1 cellular context compared by ENCODE assay signal in the genomic region with DNA sequence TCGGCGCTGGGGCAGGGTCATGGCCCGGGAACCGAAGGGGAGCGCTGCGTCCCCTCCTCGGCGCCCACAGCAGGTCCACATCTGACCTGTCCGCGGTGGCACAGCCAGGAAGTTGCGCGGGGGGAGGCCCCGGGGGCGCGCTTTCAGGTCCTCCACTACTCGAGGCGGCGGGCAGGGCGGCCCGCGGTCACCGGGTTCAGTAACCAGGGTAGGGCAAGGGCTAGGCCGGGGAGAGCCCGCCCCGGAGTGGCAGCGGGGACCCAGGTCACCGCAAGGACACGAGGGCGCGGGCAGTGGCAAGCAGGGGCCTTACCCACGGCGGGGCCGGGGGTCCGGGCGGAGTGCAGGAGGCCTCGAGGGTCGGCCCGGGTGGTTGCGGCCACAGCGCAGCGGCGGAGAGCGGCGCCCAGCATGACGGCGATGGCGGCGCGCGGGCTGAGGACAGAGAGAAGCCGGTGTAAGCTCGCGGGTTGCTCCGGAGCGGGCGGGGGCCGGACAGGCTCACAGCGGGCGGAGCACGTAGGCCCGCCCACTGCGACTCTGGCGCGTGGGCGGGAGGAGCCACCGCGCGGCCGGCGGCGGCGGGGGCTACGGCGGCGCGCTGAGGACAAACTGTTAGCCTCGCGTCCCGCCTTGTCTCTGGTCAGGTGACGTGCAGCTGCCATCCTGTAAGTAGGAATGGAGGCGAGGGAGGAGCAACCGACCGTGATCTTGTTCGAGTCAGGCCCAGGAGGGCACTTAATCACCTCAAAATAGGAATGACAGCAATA.
TF ChIP-seq lines count a peak whose summit lies in the region.

A gene (minus strand): TSS at position 472 of the 770 bp plus-strand sequence. CDS start 59 bp downstream, at position 413.

TF ChIP-seq in HepG2, 621 proteins besides CTCF, POLR2A, EP300 and RAD21 (continued from another document and continues in another):
- TF ChIP-seq, protein P1, sequence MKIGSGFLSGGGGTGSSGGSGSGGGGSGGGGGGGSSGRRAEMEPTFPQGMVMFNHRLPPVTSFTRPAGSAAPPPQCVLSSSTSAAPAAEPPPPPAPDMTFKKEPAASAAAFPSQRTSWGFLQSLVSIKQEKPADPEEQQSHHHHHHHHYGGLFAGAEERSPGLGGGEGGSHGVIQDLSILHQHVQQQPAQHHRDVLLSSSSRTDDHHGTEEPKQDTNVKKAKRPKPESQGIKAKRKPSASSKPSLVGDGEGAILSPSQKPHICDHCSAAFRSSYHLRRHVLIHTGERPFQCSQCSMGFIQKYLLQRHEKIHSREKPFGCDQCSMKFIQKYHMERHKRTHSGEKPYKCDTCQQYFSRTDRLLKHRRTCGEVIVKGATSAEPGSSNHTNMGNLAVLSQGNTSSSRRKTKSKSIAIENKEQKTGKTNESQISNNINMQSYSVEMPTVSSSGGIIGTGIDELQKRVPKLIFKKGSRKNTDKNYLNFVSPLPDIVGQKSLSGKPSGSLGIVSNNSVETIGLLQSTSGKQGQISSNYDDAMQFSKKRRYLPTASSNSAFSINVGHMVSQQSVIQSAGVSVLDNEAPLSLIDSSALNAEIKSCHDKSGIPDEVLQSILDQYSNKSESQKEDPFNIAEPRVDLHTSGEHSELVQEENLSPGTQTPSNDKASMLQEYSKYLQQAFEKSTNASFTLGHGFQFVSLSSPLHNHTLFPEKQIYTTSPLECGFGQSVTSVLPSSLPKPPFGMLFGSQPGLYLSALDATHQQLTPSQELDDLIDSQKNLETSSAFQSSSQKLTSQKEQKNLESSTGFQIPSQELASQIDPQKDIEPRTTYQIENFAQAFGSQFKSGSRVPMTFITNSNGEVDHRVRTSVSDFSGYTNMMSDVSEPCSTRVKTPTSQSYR (CRISPR knock-in tag; IDR thresholded peaks at IDR 0.05; ENCODE audit: borderline replicate concordance) = 0 out of 2 replicates have a peak, but pooled peaks have one; percentile 6
- TF ChIP-seq PITX1 (CRISPR knock-in tag; IDR thresholded peaks at IDR 0.05) = no peak
- TF ChIP-seq PCBP1 (IDR thresholded peaks at IDR 0.05; ENCODE audit: borderline replicate concordance, low read depth, low read length) = no peak
- TF ChIP-seq, protein P2, sequence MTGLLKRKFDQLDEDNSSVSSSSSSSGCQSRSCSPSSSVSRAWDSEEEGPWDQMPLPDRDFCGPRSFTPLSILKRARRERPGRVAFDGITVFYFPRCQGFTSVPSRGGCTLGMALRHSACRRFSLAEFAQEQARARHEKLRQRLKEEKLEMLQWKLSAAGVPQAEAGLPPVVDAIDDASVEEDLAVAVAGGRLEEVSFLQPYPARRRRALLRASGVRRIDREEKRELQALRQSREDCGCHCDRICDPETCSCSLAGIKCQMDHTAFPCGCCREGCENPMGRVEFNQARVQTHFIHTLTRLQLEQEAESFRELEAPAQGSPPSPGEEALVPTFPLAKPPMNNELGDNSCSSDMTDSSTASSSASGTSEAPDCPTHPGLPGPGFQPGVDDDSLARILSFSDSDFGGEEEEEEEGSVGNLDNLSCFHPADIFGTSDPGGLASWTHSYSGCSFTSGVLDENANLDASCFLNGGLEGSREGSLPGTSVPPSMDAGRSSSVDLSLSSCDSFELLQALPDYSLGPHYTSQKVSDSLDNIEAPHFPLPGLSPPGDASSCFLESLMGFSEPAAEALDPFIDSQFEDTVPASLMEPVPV (CRISPR knock-in tag; IDR thresholded peaks at IDR 0.05) = peak; percentile 73; the same call in 1 of the 2 replicates
- no peak for TF ChIP-seq ZFP36 (IDR thresholded peaks at IDR 0.05; ENCODE audit: borderline replicate concordance, low read depth, low read length, partially characterized antibody)
- no peak for TF ChIP-seq ZNF891 (CRISPR knock-in tag; IDR thresholded peaks at IDR 0.05)
- TF ChIP-seq SIN3B (IDR thresholded peaks at IDR 0.05; ENCODE audit: low read length) = no peak
- TF ChIP-seq ZNF441 (CRISPR knock-in tag; IDR thresholded peaks at IDR 0.05; ENCODE audit: borderline replicate concordance) = 0 out of 2 replicates have a peak, but pooled peaks have one; percentile 43
- peak; percentile 71 for TF ChIP-seq HOXA5 (CRISPR knock-in tag; IDR thresholded peaks at IDR 0.05)
- TF ChIP-seq, protein P3, sequence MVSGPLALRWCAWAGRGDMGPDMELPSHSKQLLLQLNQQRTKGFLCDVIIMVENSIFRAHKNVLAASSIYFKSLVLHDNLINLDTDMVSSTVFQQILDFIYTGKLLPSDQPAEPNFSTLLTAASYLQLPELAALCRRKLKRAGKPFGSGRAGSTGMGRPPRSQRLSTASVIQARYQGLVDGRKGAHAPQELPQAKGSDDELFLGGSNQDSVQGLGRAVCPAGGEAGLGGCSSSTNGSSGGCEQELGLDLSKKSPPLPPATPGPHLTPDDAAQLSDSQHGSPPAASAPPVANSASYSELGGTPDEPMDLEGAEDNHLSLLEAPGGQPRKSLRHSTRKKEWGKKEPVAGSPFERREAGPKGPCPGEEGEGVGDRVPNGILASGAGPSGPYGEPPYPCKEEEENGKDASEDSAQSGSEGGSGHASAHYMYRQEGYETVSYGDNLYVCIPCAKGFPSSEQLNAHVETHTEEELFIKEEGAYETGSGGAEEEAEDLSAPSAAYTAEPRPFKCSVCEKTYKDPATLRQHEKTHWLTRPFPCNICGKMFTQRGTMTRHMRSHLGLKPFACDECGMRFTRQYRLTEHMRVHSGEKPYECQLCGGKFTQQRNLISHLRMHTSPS (CRISPR knock-in tag; IDR thresholded peaks at IDR 0.05; ENCODE audit: low read depth) = peak; percentile 73
- no peak for TF ChIP-seq ZNF644 (CRISPR knock-in tag; IDR thresholded peaks at IDR 0.05; ENCODE audit: low read depth)
- TF ChIP-seq, protein P4, sequence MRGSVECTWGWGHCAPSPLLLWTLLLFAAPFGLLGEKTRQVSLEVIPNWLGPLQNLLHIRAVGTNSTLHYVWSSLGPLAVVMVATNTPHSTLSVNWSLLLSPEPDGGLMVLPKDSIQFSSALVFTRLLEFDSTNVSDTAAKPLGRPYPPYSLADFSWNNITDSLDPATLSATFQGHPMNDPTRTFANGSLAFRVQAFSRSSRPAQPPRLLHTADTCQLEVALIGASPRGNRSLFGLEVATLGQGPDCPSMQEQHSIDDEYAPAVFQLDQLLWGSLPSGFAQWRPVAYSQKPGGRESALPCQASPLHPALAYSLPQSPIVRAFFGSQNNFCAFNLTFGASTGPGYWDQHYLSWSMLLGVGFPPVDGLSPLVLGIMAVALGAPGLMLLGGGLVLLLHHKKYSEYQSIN (CRISPR knock-in tag; IDR thresholded peaks at IDR 0.05; ENCODE audit: borderline replicate concordance) = no peak; the same call in 1 of the 2 replicates
- TF ChIP-seq PHF20 (CRISPR knock-in tag; IDR thresholded peaks at IDR 0.05) = peak; percentile 83
- TF ChIP-seq ZNF652 (CRISPR knock-in tag; IDR thresholded peaks at IDR 0.05; ENCODE audit: borderline replicate concordance, low read depth) = no peak
- 0 out of 2 replicates have a peak, but pooled peaks have one; percentile 28 for TF ChIP-seq NR1H2 (CRISPR knock-in tag; IDR thresholded peaks at IDR 0.05; ENCODE audit: borderline replicate concordance, low read depth)
- no peak for TF ChIP-seq CBX2 (IDR thresholded peaks at IDR 0.05; ENCODE audit: low read depth, low read length)
- TF ChIP-seq CBX2 (CRISPR knock-in tag; IDR thresholded peaks at IDR 0.05; ENCODE audit: low read depth) = no peak
- TF ChIP-seq EZH2 (conservative IDR thresholded peaks at IDR 0.05; ENCODE audit: low read depth, low read length) = no peak
- TF ChIP-seq REXO4 (CRISPR knock-in tag; IDR thresholded peaks at IDR 0.05; ENCODE audit: borderline replicate concordance) = no peak
- TF ChIP-seq TOPORS (CRISPR knock-in tag; IDR thresholded peaks at IDR 0.05) = no peak; the same call in 1 of the 2 replicates
- TF ChIP-seq, protein P5, sequence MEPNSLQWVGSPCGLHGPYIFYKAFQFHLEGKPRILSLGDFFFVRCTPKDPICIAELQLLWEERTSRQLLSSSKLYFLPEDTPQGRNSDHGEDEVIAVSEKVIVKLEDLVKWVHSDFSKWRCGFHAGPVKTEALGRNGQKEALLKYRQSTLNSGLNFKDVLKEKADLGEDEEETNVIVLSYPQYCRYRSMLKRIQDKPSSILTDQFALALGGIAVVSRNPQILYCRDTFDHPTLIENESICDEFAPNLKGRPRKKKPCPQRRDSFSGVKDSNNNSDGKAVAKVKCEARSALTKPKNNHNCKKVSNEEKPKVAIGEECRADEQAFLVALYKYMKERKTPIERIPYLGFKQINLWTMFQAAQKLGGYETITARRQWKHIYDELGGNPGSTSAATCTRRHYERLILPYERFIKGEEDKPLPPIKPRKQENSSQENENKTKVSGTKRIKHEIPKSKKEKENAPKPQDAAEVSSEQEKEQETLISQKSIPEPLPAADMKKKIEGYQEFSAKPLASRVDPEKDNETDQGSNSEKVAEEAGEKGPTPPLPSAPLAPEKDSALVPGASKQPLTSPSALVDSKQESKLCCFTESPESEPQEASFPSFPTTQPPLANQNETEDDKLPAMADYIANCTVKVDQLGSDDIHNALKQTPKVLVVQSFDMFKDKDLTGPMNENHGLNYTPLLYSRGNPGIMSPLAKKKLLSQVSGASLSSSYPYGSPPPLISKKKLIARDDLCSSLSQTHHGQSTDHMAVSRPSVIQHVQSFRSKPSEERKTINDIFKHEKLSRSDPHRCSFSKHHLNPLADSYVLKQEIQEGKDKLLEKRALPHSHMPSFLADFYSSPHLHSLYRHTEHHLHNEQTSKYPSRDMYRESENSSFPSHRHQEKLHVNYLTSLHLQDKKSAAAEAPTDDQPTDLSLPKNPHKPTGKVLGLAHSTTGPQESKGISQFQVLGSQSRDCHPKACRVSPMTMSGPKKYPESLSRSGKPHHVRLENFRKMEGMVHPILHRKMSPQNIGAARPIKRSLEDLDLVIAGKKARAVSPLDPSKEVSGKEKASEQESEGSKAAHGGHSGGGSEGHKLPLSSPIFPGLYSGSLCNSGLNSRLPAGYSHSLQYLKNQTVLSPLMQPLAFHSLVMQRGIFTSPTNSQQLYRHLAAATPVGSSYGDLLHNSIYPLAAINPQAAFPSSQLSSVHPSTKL (CRISPR knock-in tag; IDR thresholded peaks at IDR 0.05) = peak; percentile 53; the same call in 1 of the 2 replicates
- TF ChIP-seq, protein P6, sequence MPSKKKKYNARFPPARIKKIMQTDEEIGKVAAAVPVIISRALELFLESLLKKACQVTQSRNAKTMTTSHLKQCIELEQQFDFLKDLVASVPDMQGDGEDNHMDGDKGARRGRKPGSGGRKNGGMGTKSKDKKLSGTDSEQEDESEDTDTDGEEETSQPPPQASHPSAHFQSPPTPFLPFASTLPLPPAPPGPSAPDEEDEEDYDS (CRISPR knock-in tag; IDR thresholded peaks at IDR 0.05) = no peak; the same call in 1 of the 2 replicates
- TF ChIP-seq, protein P7, sequence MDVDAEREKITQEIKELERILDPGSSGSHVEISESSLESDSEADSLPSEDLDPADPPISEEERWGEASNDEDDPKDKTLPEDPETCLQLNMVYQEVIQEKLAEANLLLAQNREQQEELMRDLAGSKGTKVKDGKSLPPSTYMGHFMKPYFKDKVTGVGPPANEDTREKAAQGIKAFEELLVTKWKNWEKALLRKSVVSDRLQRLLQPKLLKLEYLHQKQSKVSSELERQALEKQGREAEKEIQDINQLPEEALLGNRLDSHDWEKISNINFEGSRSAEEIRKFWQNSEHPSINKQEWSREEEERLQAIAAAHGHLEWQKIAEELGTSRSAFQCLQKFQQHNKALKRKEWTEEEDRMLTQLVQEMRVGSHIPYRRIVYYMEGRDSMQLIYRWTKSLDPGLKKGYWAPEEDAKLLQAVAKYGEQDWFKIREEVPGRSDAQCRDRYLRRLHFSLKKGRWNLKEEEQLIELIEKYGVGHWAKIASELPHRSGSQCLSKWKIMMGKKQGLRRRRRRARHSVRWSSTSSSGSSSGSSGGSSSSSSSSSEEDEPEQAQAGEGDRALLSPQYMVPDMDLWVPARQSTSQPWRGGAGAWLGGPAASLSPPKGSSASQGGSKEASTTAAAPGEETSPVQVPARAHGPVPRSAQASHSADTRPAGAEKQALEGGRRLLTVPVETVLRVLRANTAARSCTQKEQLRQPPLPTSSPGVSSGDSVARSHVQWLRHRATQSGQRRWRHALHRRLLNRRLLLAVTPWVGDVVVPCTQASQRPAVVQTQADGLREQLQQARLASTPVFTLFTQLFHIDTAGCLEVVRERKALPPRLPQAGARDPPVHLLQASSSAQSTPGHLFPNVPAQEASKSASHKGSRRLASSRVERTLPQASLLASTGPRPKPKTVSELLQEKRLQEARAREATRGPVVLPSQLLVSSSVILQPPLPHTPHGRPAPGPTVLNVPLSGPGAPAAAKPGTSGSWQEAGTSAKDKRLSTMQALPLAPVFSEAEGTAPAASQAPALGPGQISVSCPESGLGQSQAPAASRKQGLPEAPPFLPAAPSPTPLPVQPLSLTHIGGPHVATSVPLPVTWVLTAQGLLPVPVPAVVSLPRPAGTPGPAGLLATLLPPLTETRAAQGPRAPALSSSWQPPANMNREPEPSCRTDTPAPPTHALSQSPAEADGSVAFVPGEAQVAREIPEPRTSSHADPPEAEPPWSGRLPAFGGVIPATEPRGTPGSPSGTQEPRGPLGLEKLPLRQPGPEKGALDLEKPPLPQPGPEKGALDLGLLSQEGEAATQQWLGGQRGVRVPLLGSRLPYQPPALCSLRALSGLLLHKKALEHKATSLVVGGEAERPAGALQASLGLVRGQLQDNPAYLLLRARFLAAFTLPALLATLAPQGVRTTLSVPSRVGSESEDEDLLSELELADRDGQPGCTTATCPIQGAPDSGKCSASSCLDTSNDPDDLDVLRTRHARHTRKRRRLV (CRISPR knock-in tag; IDR thresholded peaks at IDR 0.05) = no peak
- TF ChIP-seq SP5 (CRISPR knock-in tag; IDR thresholded peaks at IDR 0.05; ENCODE audit: borderline replicate concordance, low read depth) = peak; percentile 77
- no peak for TF ChIP-seq ZBTB20 (CRISPR knock-in tag; IDR thresholded peaks at IDR 0.05; ENCODE audit: borderline replicate concordance, low read depth)
- TF ChIP-seq KAT8 (CRISPR knock-in tag; IDR thresholded peaks at IDR 0.05) = 0 out of 2 replicates have a peak, but pooled peaks have one; percentile 67
- TF ChIP-seq NFE2L2 (IDR thresholded peaks at IDR 0.05; ENCODE audit: low read length) = no peak
- TF ChIP-seq GTF3A (CRISPR knock-in tag; conservative IDR thresholded peaks at IDR 0.05) = 0 out of 2 replicates have a peak, but pooled peaks have one; percentile 52
- peak; percentile 88 for TF ChIP-seq RFXAP (CRISPR knock-in tag; IDR thresholded peaks at IDR 0.05; ENCODE audit: borderline replicate concordance)
- TF ChIP-seq HES4 (CRISPR knock-in tag; IDR thresholded peaks at IDR 0.05; ENCODE audit: borderline replicate concordance) = peak; percentile 92
- peak; percentile 50; the same call in 1 of the 2 replicates for TF ChIP-seq ZIK1 (CRISPR knock-in tag; IDR thresholded peaks at IDR 0.05; ENCODE audit: borderline replicate concordance, low read depth)
- 0 out of 2 replicates have a peak, but pooled peaks have one; percentile 86 for TF ChIP-seq ZNF101 (CRISPR knock-in tag; IDR thresholded peaks at IDR 0.05; ENCODE audit: borderline replicate concordance, low read depth)
- peak; percentile 79; the same call in 1 of the 2 replicates for TF ChIP-seq ZNF383 (CRISPR knock-in tag; IDR thresholded peaks at IDR 0.05; ENCODE audit: borderline replicate concordance)
- TF ChIP-seq FOSL2 (CRISPR knock-in tag; IDR thresholded peaks at IDR 0.05) = 0 out of 2 replicates have a peak, but pooled peaks have one; percentile 23
- TF ChIP-seq PPARG (CRISPR knock-in tag; conservative IDR thresholded peaks at IDR 0.05) = 0 out of 2 replicates have a peak, but pooled peaks have one; percentile 22
- TF ChIP-seq RARG (CRISPR knock-in tag; IDR thresholded peaks at IDR 0.05; ENCODE audit: low read depth) = 0 out of 2 replicates have a peak, but pooled peaks have one; percentile 45
- TF ChIP-seq LCORL (IDR thresholded peaks at IDR 0.05) = no peak
- peak; percentile 77 for TF ChIP-seq LCORL (CRISPR knock-in tag; IDR thresholded peaks at IDR 0.05)
